In genomic region chr2:64276417-64277095, GRCh38 we compare ENCODE assay signal across 11 cellular contexts.
A peak's percentile ranks its signal among the peaks of the same experiment; 100 is the strongest.
DNase-seq lines count a peak whose midpoint lies in the region; ATAC-seq, FAIRE-seq and TF ChIP-seq lines count a peak whose summit lies in the region.
"Had no signal": no experiment of that assay in that cellular context is flagged by ENCODE, and none has a peak within 500 bp of the region (broad histone marks: within the 10 kb centered on the region; RNA-seq: fewer than 3 reads in every experiment).

No MANE protein-coding gene starts in this region.

- peaks cover 66% of the 10 kb centered on the region for H3K4me1 Mint-ChIP-seq in CD14-positive monocyte

- DNase-seq in CD14-positive monocyte (ENCODE audit: low spot score) (no peak), RWPE2 (ENCODE audit: low spot score) (no peak), fibroblast of pulmonary artery (ENCODE audit: low read depth) (peak; percentile 58), pancreas (no peak), amygdala (lab: John Stamatoyannopoulos, UW) (no peak), coronary artery (ENCODE audit: low spot score) (no peak)
- DNase-seq: activated gamma-delta T cell treated with Interleukin-2 at 50 U/mL for 16 hours, mucosa of descending colon, NCI-H1694 had no signal

- FAIRE-seq in pancreas (lab: Jason Lieb, UNC) = no peak

- H3K4me3 ChIP-seq in RWPE2 (ENCODE audit: severe bottlenecking) (no peak overlapping the region), fibroblast of pulmonary artery (replicated peaks; ENCODE audit: low read depth, low read length) (no peak overlapping the region), pancreas (no peak overlapping the region), coronary artery (no peak overlapping the region)
- H3K4me3 ChIP-seq: mucosa of descending colon had no signal

- H3K4me1 ChIP-seq in RWPE2 (ENCODE audit: insufficient read depth, poor library complexity, severe bottlenecking) (peaks cover 44% of the 10 kb centered on the region), pancreas (peaks cover 0 to 14% (median 12%) of the 10 kb centered on the region in 3 donors)

- TF ChIP-seq CTCF in CD14-positive monocyte (IDR thresholded peaks at IDR 0.05) (no peak), RWPE2 (IDR thresholded peaks at IDR 0.05; ENCODE audit: poor library complexity, severe bottlenecking) (peak; percentile 26), fibroblast of pulmonary artery (IDR thresholded peaks at IDR 0.05; ENCODE audit: low read length, missing control alignments) (no peak), pancreas (IDR thresholded peaks at IDR 0.05) (no peak), coronary artery (IDR thresholded peaks at IDR 0.05) (no peak)

- H3K9me3 Mint-ChIP-seq in CD14-positive monocyte = peaks cover 0 to 4% (median 0%) of the 10 kb centered on the region in 7 donors

- peak overlapping the region; percentile 24 to 59 for H3K4me3 Mint-ChIP-seq in CD14-positive monocyte

- WGBS in pancreas, 2 donors = 83 to 85% methylated on average over 3 of the region's 3 CpGs

- H3K36me3 ChIP-seq in RWPE2 (ENCODE audit: low read depth) (no peaks in the 10 kb centered on the region), pancreas (no peaks in the 10 kb centered on the region)

- H3K36me3 Mint-ChIP-seq in CD14-positive monocyte = peaks cover 12 to 19% of the 10 kb centered on the region in 2 donors

- intact Hi-C loops in CD14-positive monocyte (cut with micrococcal nuclease) = loop anchor here (5.0 to 10.0 kb wide), 2 partner anchors 64 to 142 kb away; no protein-coding TSS in a partner anchor
- intact Hi-C loops in pancreas (cut with DNase I) = no loop called here

- peak overlapping the region; percentile 97 for H3K27ac ChIP-seq in RWPE2 (ENCODE audit: poor library complexity, severe bottlenecking)
- H3K27ac ChIP-seq in pancreas = peak overlapping the region; percentile 1 to 75 (median 60)
- H3K27ac ChIP-seq in coronary artery = peak overlapping the region in 1 of 2 donors; percentile 71

- ATAC-seq in RWPE2 (ENCODE audit: low read depth) (peak; percentile 56), pancreas (no peak), HG02973 (IDR thresholded peaks at IDR 0.05; ENCODE audit: unreplicated experiment) (no peak), GM18873 (IDR thresholded peaks at IDR 0.05; ENCODE audit: low FRiP score, unreplicated experiment) (no peak)
- ATAC-seq: mucosa of descending colon had no signal

- no peaks in the 10 kb centered on the region for H3K27me3 Mint-ChIP-seq in CD14-positive monocyte (ENCODE audit: low read depth in 3 of 3)

- peak overlapping the region; percentile 94 to 99 (median 98) for H3K27ac Mint-ChIP-seq in CD14-positive monocyte

- H3K27me3 ChIP-seq in RWPE2 (ENCODE audit: insufficient read depth, poor library complexity, severe bottlenecking) = no peaks in the 10 kb centered on the region
- no peaks in the 10 kb centered on the region for H3K27me3 ChIP-seq in pancreas

- no peaks in the 10 kb centered on the region for H3K9me3 ChIP-seq in RWPE2 (ENCODE audit: severe bottlenecking)
- no peaks in the 10 kb centered on the region for H3K9me3 ChIP-seq in pancreas
- H3K9me3 ChIP-seq: mucosa of descending colon had no signal

Comparison
In these comparisons a context has a peak if more than half of its experiments do, and no peak if none do; other contexts are left out.
1. intact Hi-C loops: an anchor here in CD14-positive monocyte (5.0 to 10.0 kb wide); none called in pancreas.